16 cellular contexts compared by ENCODE assay signal in genomic region chr1:240304466-240304865, GRCh38.
"Had no signal": no experiment of that assay in that cellular context is flagged by ENCODE, and none has a peak within 500 bp of the region (broad histone marks: within the 10 kb centered on the region; RNA-seq: fewer than 3 reads in every experiment).

No MANE protein-coding gene starts in this region.

- ATAC-seq: activated CD4-positive, alpha-beta T cell treated with anti-CD3 and anti-CD28 coated beads for 36 hours; esophagus mucosa; gastrocnemius medialis; natural killer cell treated with Interleukin-12 subunit alpha and Interleukin-12 subunit beta and Interleukin-15 and Interleukin-18, amount 100 ng/mL, for 72 hours; stimulated activated memory B cell treated with anti-CD40 and anti-IgM and Interleukin-4, amounts not matched to agents 10 μg/mL and 1 μg/mL and 100 μg/mL, for 72 hours had no signal

- H3K4me3 Mint-ChIP-seq: activated CD4-positive, alpha-beta T cell treated with anti-CD3 and anti-CD28 coated beads for 36 hours; activated naive CD8-positive, alpha-beta T cell; activated T-helper 1 cell treated with anti-CD3 and anti-CD28 coated beads, Interleukin-12 subunit alpha, Interleukin-12 subunit beta, Interleukin-2, Interleukin-4 antibody, amounts not matched to agents 30 ng/mL and 10 ng/mL and 1 ng/mL, durations not matched to agents 14 hours and 24 hours and 36 hours; natural killer cell treated with Interleukin-12 subunit alpha and Interleukin-12 subunit beta and Interleukin-15 and Interleukin-18, amount 100 ng/mL, for 72 hours; stimulated activated memory B cell treated with anti-CD40 and anti-IgM and Interleukin-4, amounts not matched to agents 10 μg/mL and 1 μg/mL and 100 μg/mL, for 72 hours had no signal

- H3K4me1 Mint-ChIP-seq: activated CD4-positive, alpha-beta T cell treated with anti-CD3 and anti-CD28 coated beads for 36 hours; stimulated activated memory B cell treated with anti-CD40 and anti-IgM and Interleukin-4, amounts not matched to agents 10 μg/mL and 1 μg/mL and 100 μg/mL, for 72 hours had no signal

- H3K36me3 Mint-ChIP-seq: activated naive CD8-positive, alpha-beta T cell; stimulated activated memory B cell treated with anti-CD40 and anti-IgM and Interleukin-4, amounts not matched to agents 10 μg/mL and 1 μg/mL and 100 μg/mL, for 72 hours had no signal

- DNase-seq: activated CD4-positive, alpha-beta T cell treated with anti-CD3 and anti-CD28 coated beads for 36 hours; activated CD4-positive, alpha-beta T cell treated with anti-CD3 and anti-CD28 coated beads, Interleukin-2, amount 50 U/mL, for 48 hours; cerebellar nuclear complex; cortex of kidney; effector CD4-positive, alpha-beta T cell; gastrocnemius medialis; nucleus accumbens; spleen; stimulated activated CD4-positive, alpha-beta T cell treated with anti-CD3 and anti-CD28 coated beads, Interleukin-4, amount 100 ng/mL, for 4 hours; testis had no signal

- FAIRE-seq: bronchial epithelial cell had no signal

- H3K27ac Mint-ChIP-seq: activated CD4-positive, alpha-beta T cell treated with anti-CD3 and anti-CD28 coated beads for 36 hours; activated naive CD8-positive, alpha-beta T cell; activated T-helper 1 cell treated with anti-CD3 and anti-CD28 coated beads, Interleukin-12 subunit alpha, Interleukin-12 subunit beta, Interleukin-2, Interleukin-4 antibody, amounts not matched to agents 30 ng/mL and 10 ng/mL and 1 ng/mL, durations not matched to agents 14 hours and 24 hours and 36 hours; natural killer cell treated with Interleukin-12 subunit alpha and Interleukin-12 subunit beta and Interleukin-15 and Interleukin-18, amount 100 ng/mL, for 72 hours; stimulated activated memory B cell treated with anti-CD40 and anti-IgM and Interleukin-4, amounts not matched to agents 10 μg/mL and 1 μg/mL and 100 μg/mL, for 72 hours had no signal

- H3K27me3 Mint-ChIP-seq: activated naive CD8-positive, alpha-beta T cell; natural killer cell treated with Interleukin-12 subunit alpha and Interleukin-12 subunit beta and Interleukin-15 and Interleukin-18, amount 100 ng/mL, for 72 hours; stimulated activated memory B cell treated with anti-CD40 and anti-IgM and Interleukin-4, amounts not matched to agents 10 μg/mL and 1 μg/mL and 100 μg/mL, for 72 hours had no signal

- H3K9me3 Mint-ChIP-seq: activated T-helper 1 cell treated with anti-CD3 and anti-CD28 coated beads, Interleukin-12 subunit alpha, Interleukin-12 subunit beta, Interleukin-2, Interleukin-4 antibody, amounts not matched to agents 30 ng/mL and 10 ng/mL and 1 ng/mL, durations not matched to agents 14 hours and 24 hours and 36 hours had no signal
